9 cellular contexts compared by ENCODE assay signal in genomic region chr5:4700082-4700481, GRCh38.
DNase-seq lines count a peak whose midpoint lies in the region; ATAC-seq, FAIRE-seq and TF ChIP-seq lines count a peak whose summit lies in the region.
"Had no signal": no experiment of that assay in that cellular context is flagged by ENCODE, and none has a peak within 500 bp of the region (broad histone marks: within the 10 kb centered on the region; RNA-seq: fewer than 3 reads in every experiment).

No MANE protein-coding gene starts in this region.

- no peaks in the 10 kb centered on the region for H4K20me1 ChIP-seq in HepG2 (ENCODE audit: insufficient read depth, low read length)

- H3K4me3 ChIP-seq in HepG2 (replicated peaks in 1 of 3; ENCODE audit: insufficient read depth in 1 of 3, low read depth in 2 of 3, low read length in 3 of 3) = no peak overlapping the region

- intact Hi-C loops in HepG2 (cut with micrococcal nuclease; ENCODE audit: unreplicated experiment) = no loop called here

- no peak for TF ChIP-seq POLR2A in HepG2 (IDR thresholded peaks at IDR 0.05; ENCODE audit: insufficient read depth in 1 of 2, low read depth in 2 of 2, low read length in 2 of 2)

- no peaks in the 10 kb centered on the region for H3K4me1 ChIP-seq in HepG2 (ENCODE audit: insufficient read depth, low read length)

- TF ChIP-seq EP300 in HepG2 (IDR thresholded peaks at IDR 0.05; ENCODE audit: low read depth in 2 of 2, low read length in 2 of 2) (no peak), HepG2 (CRISPR knock-in tag; IDR thresholded peaks at IDR 0.05; ENCODE audit: borderline replicate concordance) (no peak)

- in situ Hi-C loops in HepG2 (cut with HindIII; ENCODE audit: extremely low pct_ligation_motif_present, low pct_unique_long_range_greater_than_20kb) = no loop called here

- peak; percentile 74 for TF ChIP-seq CTCF in HepG2 (CRISPR knock-in tag; IDR thresholded peaks at IDR 0.05)

- no peaks in the 10 kb centered on the region for H3K9me3 ChIP-seq in HepG2 (ENCODE audit: low read length)

- CTCF ChIA-PET in HepG2 (lab: Yijun Ruan, JAX; ENCODE audit: low intra/inter-chr PET ratio, low total read pairs) = no interaction called here

- peak; percentile 84 for ATAC-seq in HepG2
- no peak for ATAC-seq in GM18868 (IDR thresholded peaks at IDR 0.05; ENCODE audit: unreplicated experiment)
- no peak for ATAC-seq in GM18867 (IDR thresholded peaks at IDR 0.05; ENCODE audit: unreplicated experiment)

- no peaks in the 10 kb centered on the region for H3K79me2 ChIP-seq in HepG2 (ENCODE audit: insufficient read depth, low read length)

- peak; percentile 40 for DNase-seq in NCI-H2196 (lab: John Stamatoyannopoulos, UW; ENCODE audit: unreplicated experiment)
- DNase-seq in NCI-H2196 treated with DMSO at 0.1 percent for 48 hours (lab: John Stamatoyannopoulos, UW; ENCODE audit: unreplicated experiment) = no peak
- peak; percentile 51 for DNase-seq in NCI-H2029 (lab: John Stamatoyannopoulos, UW)
- DNase-seq in anterior cingulate cortex (lab: John Stamatoyannopoulos, UW) = peak in 53 of 58 donors; percentile 2 to 79 (median 40)
- peak; percentile 4 for DNase-seq in HepG2 (ENCODE audit: low spot score)
- DNase-seq in 8988T = no peak
- DNase-seq: naive B cell had no signal

- no peak overlapping the region for H2AFZ ChIP-seq in HepG2 (ENCODE audit: low read length)

- H3K36me3 ChIP-seq in HepG2 (replicated peaks in 1 of 2; ENCODE audit: control insufficient read depth in 1 of 2, insufficient read depth in 2 of 2, low read length in 2 of 2) = no peaks in the 10 kb centered on the region

- no peak for TF ChIP-seq RAD21 in HepG2 (CRISPR knock-in tag; IDR thresholded peaks at IDR 0.05)

- BruUV-seq in HepG2 (replicated peaks; lab: Mats Ljungman, UMichigan) = no TSS peak

- H3K27me3 ChIP-seq in HepG2 (ENCODE audit: control insufficient read depth in 1 of 2, insufficient read depth in 2 of 2, low read length in 2 of 2) = no peaks in the 10 kb centered on the region; a peak in 1 of 5 replicates

- no peak for FAIRE-seq in HepG2 (lab: Jason Lieb, UNC)

- H3K4me2 ChIP-seq in HepG2 (ENCODE audit: low read depth, low read length) = no peak overlapping the region

- no peak overlapping the region for H3K9ac ChIP-seq in HepG2 (ENCODE audit: insufficient read depth, low read depth, low read length)

- POLR2A ChIA-PET in HepG2 (lab: Yijun Ruan, JAX) = no interaction called here

- 7% methylated on average over 6 of the region's 6 CpGs for WGBS in HepG2 (ENCODE audit: low lambda C conversion rate)

- H3K27ac ChIP-seq in HepG2 (ENCODE audit: extremely low read length, insufficient read depth, low read length) = no peak overlapping the region

TF ChIP-seq in HepG2, 621 proteins besides CTCF, POLR2A, EP300 and RAD21:
- TF ChIP-seq ZNF652 (CRISPR knock-in tag; IDR thresholded peaks at IDR 0.05; ENCODE audit: borderline replicate concordance, low read depth) = no peak
- TF ChIP-seq NBN (conservative IDR thresholded peaks at IDR 0.05) = no peak
- TF ChIP-seq KLF9 (CRISPR knock-in tag; IDR thresholded peaks at IDR 0.05; ENCODE audit: low read depth) = no peak
- peak; percentile 76 for TF ChIP-seq STAG1 (CRISPR knock-in tag; IDR thresholded peaks at IDR 0.05)
- peak; percentile 59 for TF ChIP-seq SMC3 (IDR thresholded peaks at IDR 0.05; ENCODE audit: low read length)

Comparison
In these comparisons a context has a peak if more than half of its experiments do, and no peak if none do; other contexts are left out.
1. DNase-seq: peak in NCI-H2196 (single experiment), NCI-H2029 (single experiment), anterior cingulate cortex (53 of 58) and HepG2 (single experiment); none in NCI-H2196 treated with DMSO at 0.1 percent for 48 hours (single experiment) and 8988T (single experiment).